Comparison of ENCODE assay signal across 8 cellular contexts in the genomic region with DNA sequence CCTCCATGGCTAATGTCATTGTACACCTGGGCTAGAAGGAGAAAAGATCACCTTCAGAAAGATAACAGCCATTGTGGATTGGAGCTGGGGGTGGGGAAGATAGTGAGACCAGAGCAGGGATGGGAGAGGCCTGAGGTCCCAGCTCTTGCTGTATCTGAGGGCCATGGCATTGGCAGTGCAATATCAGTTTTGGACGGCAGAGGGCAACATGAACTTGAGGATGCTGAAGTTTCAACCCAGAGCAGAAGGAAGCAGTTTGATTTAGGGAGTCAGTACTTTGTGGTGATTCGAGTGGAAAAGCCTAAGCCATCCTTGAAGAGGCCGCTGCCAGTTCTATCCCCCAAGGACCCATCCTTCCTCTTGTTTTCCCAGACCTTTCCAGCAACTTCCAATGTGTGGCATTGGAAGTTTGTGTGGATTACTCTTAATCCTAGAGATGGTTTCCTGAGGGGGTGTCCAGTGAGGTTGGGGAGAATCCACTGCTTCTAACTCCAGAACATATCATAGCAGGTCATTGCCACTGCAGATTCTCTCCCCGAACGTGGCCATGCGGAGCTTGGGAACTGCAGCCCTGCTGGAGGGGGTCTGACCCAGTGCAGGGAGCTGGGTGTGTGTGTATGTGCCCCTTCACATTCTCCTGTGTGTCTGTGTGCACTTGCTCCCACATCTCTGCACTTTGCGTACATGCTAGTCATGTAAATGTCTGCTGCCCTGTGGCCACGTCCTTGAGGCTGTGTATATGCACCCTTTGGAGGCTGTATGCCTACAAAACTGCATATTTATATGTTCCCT. TPM values are rescaled to one million over a fixed set of nuclear protein-coding genes. Genes with fewer than 3 reads are reported as not detected.
DNase-seq lines count a peak whose midpoint lies in the region; ATAC-seq and TF ChIP-seq lines count a peak whose summit lies in the region.

No MANE protein-coding gene starts in this region.

- H3K27ac ChIP-seq in heart right ventricle (peak overlapping the region; percentile 67 to 90 (median 82)), vagina (no peak overlapping the region)

- no peaks in the 10 kb centered on the region for H3K36me3 ChIP-seq in heart right ventricle
- no peaks in the 10 kb centered on the region for H3K36me3 ChIP-seq in vagina

- H3K4me1 ChIP-seq in heart right ventricle (peaks cover 4 to 68% (median 35%) of the 10 kb centered on the region in 9 donors), vagina (no peaks in the 10 kb centered on the region)

- H3K9me3 ChIP-seq in heart right ventricle (no peaks in the 10 kb centered on the region), vagina (no peaks in the 10 kb centered on the region)

- H3K4me3 ChIP-seq in heart right ventricle (peak overlapping the region in 5 of 10 donors; percentile 2 to 26 (median 9)), vagina (no peak overlapping the region)

- no peak for TF ChIP-seq POLR2A in vagina (IDR thresholded peaks at IDR 0.05)

- H3K4me3 Mint-ChIP-seq in activated naive CD8-positive, alpha-beta T cell treated with anti-CD3 and anti-CD28 coated beads, Interleukin-2, amount 50 U/mL, for 24 hours: no peak overlapping the region

- H3K27me3 ChIP-seq in heart right ventricle (no peaks in the 10 kb centered on the region), vagina (no peaks in the 10 kb centered on the region)

- DNase-seq in activated gamma-delta T cell treated with Interleukin-2 at 50 U/mL for 16 hours (peak; percentile 63), activated gamma-delta T cell (lab: John Stamatoyannopoulos, UW) (no peak), NCI-H1105 treated with DMSO at 0.1 percent for 48 hours (lab: John Stamatoyannopoulos, UW) (peak; percentile 69), SW 1271 (lab: John Stamatoyannopoulos, UW) (peak; percentile 16 to 40), heart right ventricle (peak; percentile 71 to 88), pulmonary artery endothelial cell (ENCODE audit: low read depth, low spot score) (peak; percentile 54), vagina (ENCODE audit: extremely low spot score in 2 of 2) (no peak)
- peak; percentile 74 for DNase-seq in activated naive CD8-positive, alpha-beta T cell treated with anti-CD3 and anti-CD28 coated beads, Interleukin-2, amount 50 U/mL, for 24 hours

- 37 to 40% methylated on average over 8 of the region's 8 CpGs for WGBS in heart right ventricle, 2 donors

- peak; percentile 62 for ATAC-seq in activated naive CD8-positive, alpha-beta T cell treated with anti-CD3 and anti-CD28 coated beads, Interleukin-2, amount 50 U/mL, for 24 hours
- ATAC-seq in heart right ventricle: peak; percentile 35 to 77 (median 66)

- peaks cover 2% of the 10 kb centered on the region for H3K4me1 Mint-ChIP-seq in activated naive CD8-positive, alpha-beta T cell treated with anti-CD3 and anti-CD28 coated beads, Interleukin-2, amount 50 U/mL, for 24 hours

- no peaks in the 10 kb centered on the region for H3K36me3 Mint-ChIP-seq in activated naive CD8-positive, alpha-beta T cell treated with anti-CD3 and anti-CD28 coated beads, Interleukin-2, amount 50 U/mL, for 24 hours (ENCODE audit: low read depth)

- H3K27me3 Mint-ChIP-seq in activated naive CD8-positive, alpha-beta T cell treated with anti-CD3 and anti-CD28 coated beads, Interleukin-2, amount 50 U/mL, for 24 hours: peaks cover 3% of the 10 kb centered on the region

- H3K27ac Mint-ChIP-seq in activated naive CD8-positive, alpha-beta T cell treated with anti-CD3 and anti-CD28 coated beads, Interleukin-2, amount 50 U/mL, for 24 hours: no peak overlapping the region

- TF ChIP-seq CTCF in heart right ventricle (IDR thresholded peaks at IDR 0.05) (peak; percentile 81 to 95 (median 90)), vagina (IDR thresholded peaks at IDR 0.05) (peak; percentile 71 to 92 (median 76))

- intact Hi-C loops in heart right ventricle (cut with DNase I): loop anchor here (1.0 to 10.0 kb wide), 12 partner anchors 58 to 254 kb away; a partner anchor contains a TSS
- intact Hi-C loops in vagina (cut with DNase I): loop anchor here (1.0 to 10.0 kb wide), 2 partner anchors 56 to 176 kb away; no protein-coding TSS in a partner anchor

- no peaks in the 10 kb centered on the region for H3K9me3 Mint-ChIP-seq in activated naive CD8-positive, alpha-beta T cell treated with anti-CD3 and anti-CD28 coated beads, Interleukin-2, amount 50 U/mL, for 24 hours

RNA-seq across cellular contexts. Expression of a gene that starts 24.1 kb away (rescaled TPM):
- total RNA-seq in heart right ventricle (10 to 100 TPM in 8 of 10 donors, 1 to 10 TPM in 2; 8.4 to 41.1 (median 14.4) TPM), pulmonary artery endothelial cell (0.04 TPM in 1 of 2 replicates, not detected in the other), vagina (0.74 TPM)
- polyA plus RNA-seq in heart right ventricle: 10 to 100 TPM in 1 of 2 donors, 1 to 10 TPM in 1; 3.3 to 10.7 TPM

Comparison
In these comparisons a context has a peak if more than half of its experiments do, and no peak if none do; other contexts are left out.
1. DNase-seq: peak in activated gamma-delta T cell treated with Interleukin-2 at 50 U/mL for 16 hours (single experiment), NCI-H1105 treated with DMSO at 0.1 percent for 48 hours (single experiment), SW 1271 (2 of 2), activated naive CD8-positive, alpha-beta T cell treated with anti-CD3 and anti-CD28 coated beads, Interleukin-2, amount 50 U/mL, for 24 hours (single experiment), heart right ventricle (2 of 2) and pulmonary artery endothelial cell (single experiment); none in activated gamma-delta T cell (single experiment) and vagina (0 of 2).